ENCODE assay signal across 11 cellular contexts in the genomic region with DNA sequence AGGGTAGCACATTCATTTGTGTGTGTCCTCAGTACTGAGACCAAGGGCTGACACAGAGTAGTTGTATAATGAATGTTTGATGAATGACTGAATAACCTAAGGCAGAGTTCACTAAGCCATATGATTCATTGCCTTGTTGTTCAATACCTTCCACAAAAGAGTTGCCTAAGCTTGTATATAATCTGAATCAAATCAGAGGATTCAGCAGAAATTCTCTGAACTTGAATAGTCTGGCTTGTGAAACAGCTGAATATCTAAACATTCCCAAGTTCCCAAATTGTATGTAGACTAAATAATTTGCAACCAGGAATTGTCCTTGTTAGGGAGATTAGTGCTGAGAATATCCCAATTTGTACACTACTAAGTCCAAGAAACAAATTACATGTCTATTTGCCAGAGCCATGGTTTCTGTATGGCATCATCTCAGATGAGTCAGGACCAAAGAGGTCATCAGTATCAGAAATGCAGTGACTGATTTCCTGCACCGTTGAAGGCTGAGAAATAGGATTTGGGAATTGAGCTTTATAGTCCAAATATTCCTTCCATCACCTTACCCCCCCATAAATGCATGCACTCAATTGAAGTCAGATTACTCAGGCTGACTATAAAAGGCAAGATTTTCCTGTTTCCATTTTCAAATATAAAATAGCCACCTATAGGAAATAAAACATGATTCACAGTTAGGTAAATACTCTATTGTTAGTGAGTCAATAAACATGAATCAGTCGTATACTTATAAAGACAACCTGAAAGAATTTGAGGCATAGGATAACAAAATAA.
DNase-seq lines count a peak whose midpoint lies in the region; ATAC-seq, FAIRE-seq and TF ChIP-seq lines count a peak whose summit lies in the region.
"Had no signal": no experiment of that assay in that cellular context is flagged by ENCODE, and none has a peak within 500 bp of the region (broad histone marks: within the 10 kb centered on the region; RNA-seq: fewer than 3 reads in every experiment).

No MANE protein-coding gene starts in this region.

- peak overlapping the region; percentile 76 for H3K27ac Mint-ChIP-seq in Calu3 (ENCODE audit: unreplicated experiment)
- H3K27ac Mint-ChIP-seq: mesothelial cell of epicardium had no signal

- H3K36me3 ChIP-seq in brain microvascular endothelial cell (replicated peaks) (no peaks in the 10 kb centered on the region), mesendoderm (ENCODE audit: control insufficient read depth, insufficient read depth, low read length) (no peaks in the 10 kb centered on the region)

- no CpG with 5 or more reads among the region's 2 CpGs for WGBS in mesendoderm (ENCODE audit: extremely low coverage, insufficient coverage, low lambda C conversion rate)

- H3K18ac ChIP-seq in mesendoderm (ENCODE audit: low read length) = no peak overlapping the region

- FAIRE-seq in HTR-8/SVneo (lab: Jason Lieb, UNC) = no peak

- H3K9me3 Mint-ChIP-seq in Calu3 (ENCODE audit: low read depth, unreplicated experiment) = peaks cover 6% of the 10 kb centered on the region
- H3K9me3 Mint-ChIP-seq: mesothelial cell of epicardium; stimulated activated naive CD8-positive, alpha-beta T cell treated with anti-CD3 and anti-CD28 coated beads, Interleukin-15, Interleukin-2, amounts not matched to agents 100 ng/mL and 50 ng/mL, for 24 hours had no signal

- H3K27me3 ChIP-seq in brain microvascular endothelial cell (replicated peaks) (no peaks in the 10 kb centered on the region), mesendoderm (ENCODE audit: insufficient read depth, low read length, poor library complexity) (no peaks in the 10 kb centered on the region)

- intact Hi-C loops in Calu3 (cut with micrococcal nuclease; ENCODE audit: unreplicated experiment) = loop anchor here (2.0 kb wide), 1 partner anchor 38 kb away; no protein-coding TSS in a partner anchor

- H3K79me1 ChIP-seq in mesendoderm (ENCODE audit: low read length) = no peaks in the 10 kb centered on the region

- CTCF ChIA-PET in Calu3 (lab: Charles Lee) = interaction anchor here (0.7 to 0.8 kb wide), 2 partner anchors 19 to 69 kb away, joined by 3 to 4 read pairs; no protein-coding TSS in a partner anchor

- in situ Hi-C loops in brain microvascular endothelial cell (cut with HindIII; ENCODE audit: low pct_ligation_motif_present, low sequenced_read_pairs) = no loop called here

- no peak overlapping the region for H3K23ac ChIP-seq in mesendoderm (ENCODE audit: low read length)

- no peak overlapping the region for H3K4me2 ChIP-seq in mesendoderm (ENCODE audit: low read length)

- TF ChIP-seq CTCF in Calu3 (IDR thresholded peaks at IDR 0.05; ENCODE audit: unreplicated experiment) = no peak
- no peak for TF ChIP-seq CTCF in brain microvascular endothelial cell (IDR thresholded peaks at IDR 0.05; ENCODE audit: low read depth, low read length, missing control alignments)

- no peak overlapping the region for H3K4me3 ChIP-seq in brain microvascular endothelial cell (ENCODE audit: low read depth, low read length)
- H3K4me3 ChIP-seq in mesendoderm (ENCODE audit: low read length) = no peak overlapping the region
- H3K4me3 ChIP-seq: skin epidermis had no signal

- H3K4me1 ChIP-seq in mesendoderm (ENCODE audit: control insufficient read depth, low read depth, low read length) = no peaks in the 10 kb centered on the region

- BruUV-seq in Calu3 (replicated peaks; lab: Mats Ljungman, UMichigan) = no TSS peak

- H3K4ac ChIP-seq in mesendoderm (ENCODE audit: low read depth, low read length) = peak overlapping the region; percentile 25

- H3K27ac ChIP-seq in brain microvascular endothelial cell = peak overlapping the region; percentile 83
- no peak overlapping the region for H3K27ac ChIP-seq in mesendoderm (ENCODE audit: low read depth, low read length)

- no peak overlapping the region for H2AK5ac ChIP-seq in mesendoderm (ENCODE audit: low read length)

- peaks cover 62% of the 10 kb centered on the region for H3K4me1 Mint-ChIP-seq in Calu3 (ENCODE audit: low read depth, unreplicated experiment)
- H3K4me1 Mint-ChIP-seq: mesothelial cell of epicardium had no signal

- H2BK120ac ChIP-seq in mesendoderm (ENCODE audit: low read depth, low read length) = no peak overlapping the region

- H3K56ac ChIP-seq in mesendoderm (ENCODE audit: low read length) = no peak overlapping the region

- no peaks in the 10 kb centered on the region for H3K79me2 ChIP-seq in mesendoderm (ENCODE audit: control insufficient read depth, insufficient read depth, low read length)

- H2BK15ac ChIP-seq in mesendoderm (replicated peaks; ENCODE audit: low read depth) = no peak overlapping the region

- H3K9ac ChIP-seq in mesendoderm (ENCODE audit: low read length) = no peak overlapping the region

- H3K4me3 Mint-ChIP-seq in Calu3 (ENCODE audit: low read depth, unreplicated experiment) = no peak overlapping the region
- H3K4me3 Mint-ChIP-seq: mesothelial cell of epicardium; stimulated activated naive CD8-positive, alpha-beta T cell treated with anti-CD3 and anti-CD28 coated beads, Interleukin-15, Interleukin-2, amounts not matched to agents 100 ng/mL and 50 ng/mL, for 24 hours had no signal

- no peaks in the 10 kb centered on the region for H3K27me3 Mint-ChIP-seq in Calu3 (ENCODE audit: unreplicated experiment)
- H3K27me3 Mint-ChIP-seq: stimulated activated naive CD8-positive, alpha-beta T cell treated with anti-CD3 and anti-CD28 coated beads, Interleukin-15, Interleukin-2, amounts not matched to agents 100 ng/mL and 50 ng/mL, for 24 hours had no signal

- no peak for DNase-seq in Calu3
- DNase-seq in HTR-8/SVneo (ENCODE audit: insufficient read length, low spot score) = peak; percentile 34
- DNase-seq in brain microvascular endothelial cell = peak; percentile 61
- DNase-seq in mesendoderm = no peak
- DNase-seq in NCI-H1092 treated with DMSO at 0.1 percent for 48 hours (lab: John Stamatoyannopoulos, UW) = no peak
- no peak for DNase-seq in activated T-cell treated with anti-CD3 and anti-CD28 coated beads for 4 hours

- ATAC-seq in HG03025 (IDR thresholded peaks at IDR 0.05; ENCODE audit: low FRiP score, unreplicated experiment) = no peak
- ATAC-seq in HG02571 (IDR thresholded peaks at IDR 0.05; ENCODE audit: unreplicated experiment) = no peak

- peaks cover 6% of the 10 kb centered on the region for H3K36me3 Mint-ChIP-seq in Calu3 (ENCODE audit: insufficient read depth, unreplicated experiment)
- H3K36me3 Mint-ChIP-seq: mesothelial cell of epicardium had no signal

- H4K5ac ChIP-seq in mesendoderm (ENCODE audit: low read length) = no peak overlapping the region

- no peak overlapping the region for H2BK5ac ChIP-seq in mesendoderm (ENCODE audit: low read length)

- no peak overlapping the region for H4K8ac ChIP-seq in mesendoderm (ENCODE audit: low read depth, low read length)

Comparison
In these comparisons a context has a peak if more than half of its experiments do, and no peak if none do; other contexts are left out.
1. DNase-seq: peak in HTR-8/SVneo (single experiment) and brain microvascular endothelial cell (single experiment); none in Calu3 (single experiment), mesendoderm (single experiment), NCI-H1092 treated with DMSO at 0.1 percent for 48 hours (single experiment) and activated T-cell treated with anti-CD3 and anti-CD28 coated beads for 4 hours (single experiment).